In genomic region chr18:25222648-25223047, GRCh38 we compare ENCODE assay signal across 27 cellular contexts.
"Had no signal": no experiment of that assay in that cellular context is flagged by ENCODE, and none has a peak within 500 bp of the region (broad histone marks: within the 10 kb centered on the region; RNA-seq: fewer than 3 reads in every experiment).

No MANE protein-coding gene starts in this region.

- DNase-seq: activated B cell treated with CpG ODN at 0.5 μM for 24 hours; activated CD4-positive, alpha-beta T cell treated with anti-CD3 and anti-CD28 coated beads for 48 hours; activated CD4-positive, alpha-beta T cell treated with anti-CD3 and anti-CD28 coated beads, Interleukin-2, amount 50 U/mL, for 1 hour; activated CD4-positive, alpha-beta T cell treated with anti-CD3 and anti-CD28 coated beads, Interleukin-2, amount 50 U/mL, for 48 hours; activated CD8-positive, alpha-beta memory T cell treated with anti-CD3 and anti-CD28 coated beads for 24 hours; activated CD8-positive, alpha-beta T cell treated with anti-CD3 and anti-CD28 coated beads for 36 hours; activated effector memory CD4-positive, alpha-beta T cell treated with Interleukin-2 at 50 U/mL for 16 hours; activated gamma-delta T cell treated with Interleukin-2 at 50 U/mL for 16 hours; activated naive CD4-positive, alpha-beta T cell treated with anti-CD3 and anti-CD28 coated beads, Interleukin-2, amount 50 U/mL, for 16 hours; activated naive CD4-positive, alpha-beta T cell treated with Interleukin-2 at 50 U/mL for 16 hours; activated T-cell treated with anti-CD3 and anti-CD28 coated beads, Interleukin-2, amount 50 U/mL, for 4 hours; amniotic stem cell; aorta; body of pancreas; effector memory CD4-positive, alpha-beta T cell; esophagus squamous epithelium; foreskin melanocyte; head of caudate nucleus; T-helper 1 cell; T-helper 17 cell; T1000; WERI-Rb-1 had no signal

- ATAC-seq: activated CD4-positive, CD25-positive, alpha-beta regulatory T cell treated with anti-CD3 and anti-CD28 coated beads, Interleukin-2, amount 50 U/mL, for 24 hours; activated CD8-positive, alpha-beta T cell treated with anti-CD3 and anti-CD28 coated beads for 36 hours; activated T-cell treated with anti-CD3 and anti-CD28 coated beads, Interleukin-2, amount 50 U/mL, for 4 hours; activated T-helper 17 cell treated with anti-CD3 and anti-CD28 coated beads, Interleukin-2, amount 50 U/mL, for 72 hours; body of pancreas; T-helper 17 cell had no signal

- H3K4me1 ChIP-seq: body of pancreas, esophagus squamous epithelium had no signal

- H3K9me3 ChIP-seq: body of pancreas, esophagus squamous epithelium had no signal

- H3K27me3 ChIP-seq: body of pancreas, dorsolateral prefrontal cortex, esophagus squamous epithelium had no signal

- H3K4me3 ChIP-seq: body of pancreas, coronary artery, dorsolateral prefrontal cortex, esophagus squamous epithelium had no signal

- H3K36me3 ChIP-seq: WERI-Rb-1 had no signal

- H3K27ac ChIP-seq: body of pancreas, coronary artery, epithelial cell of prostate, WERI-Rb-1 had no signal
